In genomic region chr9:131701434-131701781, GRCh38 we compare ENCODE assay signal across 2 cellular contexts.
TF ChIP-seq lines count a peak whose summit lies in the region.

No MANE protein-coding gene starts in this region.

TF ChIP-seq in HepG2, 621 proteins besides CTCF, POLR2A, EP300 and RAD21 (continued from another document):
- TF ChIP-seq ZNF691 (CRISPR knock-in tag; IDR thresholded peaks at IDR 0.05; ENCODE audit: borderline replicate concordance, low read depth) (no peak), ZSCAN12 (CRISPR knock-in tag; IDR thresholded peaks at IDR 0.05) (no peak), MED8 (CRISPR knock-in tag; IDR thresholded peaks at IDR 0.05; ENCODE audit: insufficient replicate concordance) (no peak), ZNF432 (CRISPR knock-in tag; IDR thresholded peaks at IDR 0.05; ENCODE audit: borderline replicate concordance) (no peak), ATF6 (CRISPR knock-in tag; conservative IDR thresholded peaks at IDR 0.05) (no peak), KLF16 (CRISPR knock-in tag; IDR thresholded peaks at IDR 0.05) (no peak), CEBPB (IDR thresholded peaks at IDR 0.05; ENCODE audit: borderline replicate concordance, low read depth, low read length) (peak; percentile 52; the same call in 1 of the 2 replicates), ZNF780A (CRISPR knock-in tag; IDR thresholded peaks at IDR 0.05) (no peak), ATF7 (IDR thresholded peaks at IDR 0.05) (peak; percentile 61), ATF7 (CRISPR knock-in tag; IDR thresholded peaks at IDR 0.05) (no peak), TBL1XR1 (IDR thresholded peaks at IDR 0.05; ENCODE audit: borderline replicate concordance, low read length, partially characterized antibody) (no peak), ZNF572 (CRISPR knock-in tag; IDR thresholded peaks at IDR 0.05) (no peak)

TF ChIP-seq in SK-N-SH treated with all-trans-retinoic acid at 6 μM for 48 hours, 23 proteins besides CTCF, POLR2A, EP300 and RAD21 (continued from another document):
- TF ChIP-seq CSRNP3 (CRISPR knock-in tag; IDR thresholded peaks at IDR 0.05) (no peak), POU6F1 (CRISPR knock-in tag; IDR thresholded peaks at IDR 0.05; ENCODE audit: borderline replicate concordance, low read depth) (no peak), BACH2 (CRISPR knock-in tag; IDR thresholded peaks at IDR 0.05; ENCODE audit: borderline replicate concordance) (no peak), PPARA (CRISPR knock-in tag; IDR thresholded peaks at IDR 0.05; ENCODE audit: borderline replicate concordance) (no peak), TSHZ2 (CRISPR knock-in tag; IDR thresholded peaks at IDR 0.05) (no peak), ZC3H10 (CRISPR knock-in tag; IDR thresholded peaks at IDR 0.05) (no peak), ZNF70 (CRISPR knock-in tag; IDR thresholded peaks at IDR 0.05) (no peak), ZNF565 (CRISPR knock-in tag; conservative IDR thresholded peaks at IDR 0.05; ENCODE audit: low read depth) (no peak), ZFP30 (CRISPR knock-in tag; IDR thresholded peaks at IDR 0.05) (no peak), ZFP3 (CRISPR knock-in tag; IDR thresholded peaks at IDR 0.05) (no peak), CSDC2 (CRISPR knock-in tag; IDR thresholded peaks at IDR 0.05) (no peak), TCF4 (CRISPR knock-in tag; IDR thresholded peaks at IDR 0.05; ENCODE audit: borderline replicate concordance) (no peak)
